In the genomic region with DNA sequence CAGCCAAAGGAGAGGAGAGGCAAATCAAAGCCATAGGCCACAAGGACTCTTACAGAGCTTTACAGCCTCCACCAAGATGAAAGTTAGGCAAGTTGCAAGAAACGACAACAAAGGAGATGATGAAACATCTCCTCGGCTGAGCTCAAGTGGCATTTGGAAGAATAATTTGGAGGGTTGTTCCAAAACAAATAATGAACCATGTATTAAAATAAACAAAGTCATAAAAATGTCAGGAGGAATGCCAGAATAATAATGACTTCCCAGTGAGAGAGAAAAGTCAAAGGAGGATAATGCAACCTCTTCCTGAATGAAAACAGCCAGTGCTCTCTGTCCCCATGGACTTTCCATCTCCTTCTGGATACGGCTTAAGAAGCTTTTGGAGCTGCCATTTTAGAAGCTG, we compare ENCODE assay signal across 11 cellular contexts.
DNase-seq lines count a peak whose midpoint lies in the region; ATAC-seq, FAIRE-seq and TF ChIP-seq lines count a peak whose summit lies in the region.
"Had no signal": no experiment of that assay in that cellular context is flagged by ENCODE, and none has a peak within 500 bp of the region (broad histone marks: within the 10 kb centered on the region; RNA-seq: fewer than 3 reads in every experiment).

No MANE protein-coding gene starts in this region.

- H3K9me3 ChIP-seq in SK-N-SH: no peaks in the 10 kb centered on the region
- no peaks in the 10 kb centered on the region for H3K9me3 ChIP-seq in upper lobe of right lung
- H3K9me3 ChIP-seq: ascending aorta, BLaER1 had no signal

- no peaks in the 10 kb centered on the region for H3K9me2 ChIP-seq in SK-N-SH

- no peak overlapping the region for H3K9ac ChIP-seq in SK-N-SH
- H3K9ac ChIP-seq: BLaER1 had no signal

- TF ChIP-seq CTCF in SK-N-SH (IDR thresholded peaks at IDR 0.05): no peak
- no peak for TF ChIP-seq CTCF in VCaP (conservative IDR thresholded peaks at IDR 0.05)
- no peak for TF ChIP-seq CTCF in upper lobe of right lung (IDR thresholded peaks at IDR 0.05)

- peak overlapping the region; percentile 69 for H2AFZ ChIP-seq in SK-N-SH (ENCODE audit: low read depth)

- H3K4me2 ChIP-seq in SK-N-SH: peak overlapping the region; percentile 40; the same call in 1 of the 2 replicates
- H3K4me2 ChIP-seq: BLaER1 had no signal

- H3K27me3 ChIP-seq in SK-N-SH (ENCODE audit: insufficient read depth) (no peaks in the 10 kb centered on the region), upper lobe of right lung (no peaks in the 10 kb centered on the region)
- H3K27me3 ChIP-seq: ascending aorta, BLaER1 had no signal

- no peaks in the 10 kb centered on the region for H4K20me1 ChIP-seq in SK-N-SH (ENCODE audit: insufficient read depth)
- H4K20me1 ChIP-seq: BLaER1 had no signal

- no peak for TF ChIP-seq EP300 in SK-N-SH (IDR thresholded peaks at IDR 0.05; ENCODE audit: borderline replicate concordance in 1 of 2, low read depth in 1 of 2, low read length in 1 of 2)

- no peak for DNase-seq in SK-N-SH
- no peak for DNase-seq in upper lobe of right lung
- DNase-seq in iPS-NIHi11 (ENCODE audit: low spot score): no peak
- DNase-seq in globus pallidus (ENCODE audit: low spot score): no peak
- DNase-seq: natural killer cell had no signal

- no peak for ATAC-seq in SK-N-SH treated with all-trans-retinoic acid at 6 μM for 48 hours
- peak; percentile 72 for ATAC-seq in upper lobe of right lung
- no peak for ATAC-seq in activated CD4-positive, CD25-positive, alpha-beta regulatory T cell treated with anti-CD3 and anti-CD28 coated beads, Interleukin-2, amount 50 U/mL, for 24 hours
- ATAC-seq: natural killer cell had no signal

- H3F3A ChIP-seq in SK-N-SH (replicated peaks; ENCODE audit: insufficient read depth): no peaks in the 10 kb centered on the region

- CTCF ChIA-PET in SK-N-SH (lab: Yijun Ruan, JAX): no interaction called here

- H3K36me3 ChIP-seq in SK-N-SH (replicated peaks in 1 of 2; ENCODE audit: control insufficient read depth in 1 of 2, insufficient read depth in 2 of 2, low read length in 1 of 2) (no peaks in the 10 kb centered on the region), upper lobe of right lung (no peaks in the 10 kb centered on the region)
- H3K36me3 ChIP-seq: ascending aorta, BLaER1 had no signal

- H3K27ac ChIP-seq in SK-N-SH (ENCODE audit: low read depth in 2 of 2, low read length in 1 of 2) (peak overlapping the region in 1 of 2 experiments; percentile 40; a peak in 1 of 4 replicates), VCaP (peak overlapping the region; percentile 73), upper lobe of right lung (peak overlapping the region; percentile 55)
- H3K27ac ChIP-seq: ascending aorta, BLaER1 had no signal

- peak; percentile 38 for FAIRE-seq in islet of Langerhans (lab: Jason Lieb, UNC)

- no peak overlapping the region for H3K4me3 ChIP-seq in SK-N-SH (ENCODE audit: low read depth in 2 of 2, low read length in 1 of 2)
- no peak overlapping the region for H3K4me3 ChIP-seq in upper lobe of right lung
- H3K4me3 ChIP-seq: ascending aorta, BLaER1 had no signal

- intact Hi-C loops in upper lobe of right lung (cut with DNase I): no loop called here

- TF ChIP-seq RAD21 in SK-N-SH (IDR thresholded peaks at IDR 0.05; ENCODE audit: low read length): no peak

- H3K4me1 ChIP-seq in SK-N-SH (ENCODE audit: control insufficient read depth in 1 of 2, insufficient read depth in 2 of 2, low read depth in 1 of 2, low read length in 1 of 2) (no peaks in the 10 kb centered on the region), upper lobe of right lung (peaks cover 9% of the 10 kb centered on the region)
- H3K4me1 ChIP-seq: BLaER1 had no signal

- POLR2A ChIA-PET in SK-N-SH (lab: Yijun Ruan, JAX): no interaction called here

- no peaks in the 10 kb centered on the region for H3K79me2 ChIP-seq in SK-N-SH (ENCODE audit: insufficient read depth)

- 4% methylated on average over 3 of the region's 3 CpGs for WGBS in SK-N-SH (ENCODE audit: low lambda C conversion rate)

TF ChIP-seq in SK-N-SH, 30 proteins besides CTCF, POLR2A, EP300 and RAD21:
- no peak for TF ChIP-seq SMC3 (IDR thresholded peaks at IDR 0.05; ENCODE audit: low read depth, low read length)
- TF ChIP-seq, protein P1, sequence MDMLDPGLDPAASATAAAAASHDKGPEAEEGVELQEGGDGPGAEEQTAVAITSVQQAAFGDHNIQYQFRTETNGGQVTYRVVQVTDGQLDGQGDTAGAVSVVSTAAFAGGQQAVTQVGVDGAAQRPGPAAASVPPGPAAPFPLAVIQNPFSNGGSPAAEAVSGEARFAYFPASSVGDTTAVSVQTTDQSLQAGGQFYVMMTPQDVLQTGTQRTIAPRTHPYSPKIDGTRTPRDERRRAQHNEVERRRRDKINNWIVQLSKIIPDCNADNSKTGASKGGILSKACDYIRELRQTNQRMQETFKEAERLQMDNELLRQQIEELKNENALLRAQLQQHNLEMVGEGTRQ (IDR thresholded peaks at IDR 0.05; ENCODE audit: borderline replicate concordance, low read depth, low read length): no peak
- no peak for TF ChIP-seq FOSL2 (IDR thresholded peaks at IDR 0.05; ENCODE audit: borderline replicate concordance, low read depth)
- TF ChIP-seq RCOR1 (IDR thresholded peaks at IDR 0.05; ENCODE audit: low read length): no peak
- TF ChIP-seq MEF2A (IDR thresholded peaks at IDR 0.05; ENCODE audit: borderline replicate concordance, low read depth): no peak
- no peak for TF ChIP-seq TEAD4 (IDR thresholded peaks at IDR 0.05; ENCODE audit: borderline replicate concordance, insufficient read depth)
- TF ChIP-seq, protein P2, sequence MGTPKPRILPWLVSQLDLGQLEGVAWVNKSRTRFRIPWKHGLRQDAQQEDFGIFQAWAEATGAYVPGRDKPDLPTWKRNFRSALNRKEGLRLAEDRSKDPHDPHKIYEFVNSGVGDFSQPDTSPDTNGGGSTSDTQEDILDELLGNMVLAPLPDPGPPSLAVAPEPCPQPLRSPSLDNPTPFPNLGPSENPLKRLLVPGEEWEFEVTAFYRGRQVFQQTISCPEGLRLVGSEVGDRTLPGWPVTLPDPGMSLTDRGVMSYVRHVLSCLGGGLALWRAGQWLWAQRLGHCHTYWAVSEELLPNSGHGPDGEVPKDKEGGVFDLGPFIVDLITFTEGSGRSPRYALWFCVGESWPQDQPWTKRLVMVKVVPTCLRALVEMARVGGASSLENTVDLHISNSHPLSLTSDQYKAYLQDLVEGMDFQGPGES (IDR thresholded peaks at IDR 0.05; ENCODE audit: low read depth, low read length): no peak
- TF ChIP-seq, protein P3, sequence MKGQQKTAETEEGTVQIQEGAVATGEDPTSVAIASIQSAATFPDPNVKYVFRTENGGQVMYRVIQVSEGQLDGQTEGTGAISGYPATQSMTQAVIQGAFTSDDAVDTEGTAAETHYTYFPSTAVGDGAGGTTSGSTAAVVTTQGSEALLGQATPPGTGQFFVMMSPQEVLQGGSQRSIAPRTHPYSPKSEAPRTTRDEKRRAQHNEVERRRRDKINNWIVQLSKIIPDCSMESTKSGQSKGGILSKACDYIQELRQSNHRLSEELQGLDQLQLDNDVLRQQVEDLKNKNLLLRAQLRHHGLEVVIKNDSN (IDR thresholded peaks at IDR 0.05; ENCODE audit: borderline replicate concordance, low read depth): no peak
- TF ChIP-seq, protein P4, sequence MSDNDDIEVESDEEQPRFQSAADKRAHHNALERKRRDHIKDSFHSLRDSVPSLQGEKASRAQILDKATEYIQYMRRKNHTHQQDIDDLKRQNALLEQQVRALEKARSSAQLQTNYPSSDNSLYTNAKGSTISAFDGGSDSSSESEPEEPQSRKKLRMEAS (IDR thresholded peaks at IDR 0.05; ENCODE audit: low read depth): no peak

TF ChIP-seq in SK-N-SH treated with all-trans-retinoic acid at 6 μM for 48 hours, 23 proteins besides CTCF, POLR2A, EP300 and RAD21:
- TF ChIP-seq, protein P5, sequence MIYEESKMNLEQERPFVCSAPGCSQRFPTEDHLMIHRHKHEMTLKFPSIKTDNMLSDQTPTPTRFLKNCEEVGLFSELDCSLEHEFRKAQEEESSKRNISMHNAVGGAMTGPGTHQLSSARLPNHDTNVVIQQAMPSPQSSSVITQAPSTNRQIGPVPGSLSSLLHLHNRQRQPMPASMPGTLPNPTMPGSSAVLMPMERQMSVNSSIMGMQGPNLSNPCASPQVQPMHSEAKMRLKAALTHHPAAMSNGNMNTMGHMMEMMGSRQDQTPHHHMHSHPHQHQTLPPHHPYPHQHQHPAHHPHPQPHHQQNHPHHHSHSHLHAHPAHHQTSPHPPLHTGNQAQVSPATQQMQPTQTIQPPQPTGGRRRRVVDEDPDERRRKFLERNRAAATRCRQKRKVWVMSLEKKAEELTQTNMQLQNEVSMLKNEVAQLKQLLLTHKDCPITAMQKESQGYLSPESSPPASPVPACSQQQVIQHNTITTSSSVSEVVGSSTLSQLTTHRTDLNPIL (CRISPR knock-in tag; IDR thresholded peaks at IDR 0.05; ENCODE audit: low read depth): no peak
- TF ChIP-seq SNAI2 (CRISPR knock-in tag; IDR thresholded peaks at IDR 0.05) (no peak), TOX (CRISPR knock-in tag; IDR thresholded peaks at IDR 0.05; ENCODE audit: borderline replicate concordance) (no peak), TCF4 (CRISPR knock-in tag; IDR thresholded peaks at IDR 0.05; ENCODE audit: borderline replicate concordance) (no peak), ZFP3 (CRISPR knock-in tag; IDR thresholded peaks at IDR 0.05) (no peak), CSDC2 (CRISPR knock-in tag; IDR thresholded peaks at IDR 0.05) (no peak), PPARA (CRISPR knock-in tag; IDR thresholded peaks at IDR 0.05; ENCODE audit: borderline replicate concordance) (no peak)
- TF ChIP-seq, protein P6, sequence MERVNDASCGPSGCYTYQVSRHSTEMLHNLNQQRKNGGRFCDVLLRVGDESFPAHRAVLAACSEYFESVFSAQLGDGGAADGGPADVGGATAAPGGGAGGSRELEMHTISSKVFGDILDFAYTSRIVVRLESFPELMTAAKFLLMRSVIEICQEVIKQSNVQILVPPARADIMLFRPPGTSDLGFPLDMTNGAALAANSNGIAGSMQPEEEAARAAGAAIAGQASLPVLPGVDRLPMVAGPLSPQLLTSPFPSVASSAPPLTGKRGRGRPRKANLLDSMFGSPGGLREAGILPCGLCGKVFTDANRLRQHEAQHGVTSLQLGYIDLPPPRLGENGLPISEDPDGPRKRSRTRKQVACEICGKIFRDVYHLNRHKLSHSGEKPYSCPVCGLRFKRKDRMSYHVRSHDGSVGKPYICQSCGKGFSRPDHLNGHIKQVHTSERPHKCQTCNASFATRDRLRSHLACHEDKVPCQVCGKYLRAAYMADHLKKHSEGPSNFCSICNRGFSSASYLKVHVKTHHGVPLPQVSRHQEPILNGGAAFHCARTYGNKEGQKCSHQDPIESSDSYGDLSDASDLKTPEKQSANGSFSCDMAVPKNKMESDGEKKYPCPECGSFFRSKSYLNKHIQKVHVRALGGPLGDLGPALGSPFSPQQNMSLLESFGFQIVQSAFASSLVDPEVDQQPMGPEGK (CRISPR knock-in tag; IDR thresholded peaks at IDR 0.05; ENCODE audit: borderline replicate concordance): no peak
